30 cellular contexts compared by ENCODE assay signal in the genomic region with DNA sequence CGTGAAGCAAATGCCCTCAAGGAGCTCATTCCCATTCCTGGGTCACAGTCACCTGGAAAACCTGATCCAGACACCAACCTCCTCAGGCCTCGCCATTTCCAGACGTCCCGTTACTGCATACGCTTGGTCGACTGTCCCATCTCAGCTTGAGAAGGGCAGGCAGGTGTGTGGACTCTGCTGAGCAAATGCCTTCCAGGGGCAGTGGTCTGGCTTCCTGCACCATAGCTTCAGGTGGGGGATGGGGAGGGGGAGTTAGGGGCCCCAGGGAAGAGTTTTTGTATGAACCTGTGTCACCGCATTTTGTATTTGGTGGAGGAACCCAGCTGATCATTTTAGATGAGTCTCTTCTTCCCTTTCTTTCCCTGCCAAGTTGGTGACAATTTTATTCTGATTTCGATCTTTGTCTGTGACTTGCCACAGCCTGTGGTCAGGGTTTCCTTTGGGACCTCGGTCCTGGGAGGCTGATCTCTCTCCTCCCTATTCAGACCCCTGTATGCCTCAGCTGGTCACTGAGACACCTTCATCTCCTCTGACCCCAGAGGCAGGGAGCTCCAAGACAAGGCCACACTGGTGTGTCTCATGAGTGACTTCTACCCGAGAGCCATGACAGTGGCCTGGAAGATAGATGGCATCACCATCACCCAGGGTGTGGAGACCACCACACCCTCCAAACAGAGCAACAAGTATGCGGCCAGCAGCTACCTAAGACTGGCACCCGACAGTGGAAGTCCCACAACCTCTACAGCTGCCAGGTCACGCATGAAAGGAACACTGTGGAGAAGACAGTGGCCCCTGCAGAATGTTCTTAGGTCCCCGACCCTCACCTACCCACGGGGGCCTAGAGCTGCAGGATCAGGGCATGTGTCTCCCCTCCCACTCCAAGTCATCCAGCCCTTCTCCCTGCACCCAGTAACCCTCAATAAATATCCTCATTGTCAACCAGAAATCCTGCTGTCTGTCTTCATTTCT. TPM values are rescaled to one million over a fixed set of nuclear protein-coding genes. Genes with fewer than 3 reads are reported as not detected.
"Had no signal": no experiment of that assay in that cellular context is flagged by ENCODE, and none has a peak within 500 bp of the region (broad histone marks: within the 10 kb centered on the region; RNA-seq: fewer than 3 reads in every experiment).

No MANE protein-coding gene starts in this region.

- H3K4me3 Mint-ChIP-seq: activated CD4-positive, alpha-beta T cell treated with anti-CD3 and anti-CD28 coated beads, Interleukin-2, amount 10 ng/mL, durations not matched to agents 7 days and 5 days; activated CD8-positive, alpha-beta T cell treated with anti-CD3 and anti-CD28 coated beads for 36 hours; activated T-cell treated with anti-CD3 and anti-CD28 coated beads, Interleukin-2, amount 50 U/mL, for 24 hours; activated T-helper 17 cell treated with anti-CD3 and anti-CD28 coated beads, Interleukin-2, amount 50 U/mL, for 72 hours; mesothelial cell of epicardium; natural killer cell treated with Interleukin-12 subunit alpha and Interleukin-12 subunit beta and Interleukin-15 and Interleukin-18, amount 100 ng/mL, for 72 hours; type B pancreatic cell had no signal

- H3K79me2 ChIP-seq: parathyroid adenoma had no signal

- H3K4me1 Mint-ChIP-seq: activated CD4-positive, alpha-beta T cell treated with anti-CD3 and anti-CD28 coated beads, Interleukin-2, amount 10 ng/mL, durations not matched to agents 7 days and 5 days; activated T-helper 17 cell treated with anti-CD3 and anti-CD28 coated beads, Interleukin-2, amount 50 U/mL, for 72 hours; mesothelial cell of epicardium had no signal

- H3K9me3 ChIP-seq: ascending aorta, gastrocnemius medialis, left ventricle myocardium inferior, neutrophil, thoracic aorta, vagina had no signal

- H3K27ac Mint-ChIP-seq: activated CD4-positive, alpha-beta T cell treated with anti-CD3 and anti-CD28 coated beads, Interleukin-2, amount 10 ng/mL, durations not matched to agents 7 days and 5 days; activated CD8-positive, alpha-beta T cell treated with anti-CD3 and anti-CD28 coated beads for 36 hours; activated naive CD4-positive, alpha-beta T cell treated with anti-CD3 and anti-CD28 coated beads, Interleukin-2, amount 50 U/mL, for 72 hours; activated T-cell treated with anti-CD3 and anti-CD28 coated beads, Interleukin-2, amount 50 U/mL, for 24 hours; activated T-helper 17 cell treated with anti-CD3 and anti-CD28 coated beads, Interleukin-2, amount 50 U/mL, for 72 hours; mesothelial cell of epicardium; natural killer cell treated with Interleukin-12 subunit alpha and Interleukin-12 subunit beta and Interleukin-15 and Interleukin-18, amount 100 ng/mL, for 72 hours; type B pancreatic cell had no signal

- H3K27ac ChIP-seq: ascending aorta, brain microvascular endothelial cell, gastrocnemius medialis, left ventricle myocardium inferior, neutrophil, parathyroid adenoma, thoracic aorta, vagina, VCaP had no signal

- H3K36me3 Mint-ChIP-seq: activated naive CD4-positive, alpha-beta T cell treated with anti-CD3 and anti-CD28 coated beads, Interleukin-2, amount 50 U/mL, for 72 hours; mesothelial cell of epicardium; natural killer cell treated with Interleukin-12 subunit alpha and Interleukin-12 subunit beta and Interleukin-15 and Interleukin-18, amount 100 ng/mL, for 72 hours; type B pancreatic cell had no signal

- H2AFZ ChIP-seq: parathyroid adenoma had no signal

- ATAC-seq: activated CD8-positive, alpha-beta T cell treated with anti-CD3 and anti-CD28 coated beads for 36 hours; activated naive CD4-positive, alpha-beta T cell treated with anti-CD3 and anti-CD28 coated beads, Interleukin-2, amount 50 U/mL, for 72 hours; activated T-helper 17 cell treated with anti-CD3 and anti-CD28 coated beads, Interleukin-2, amount 50 U/mL, for 72 hours; esophagus mucosa; gastrocnemius medialis; natural killer cell treated with Interleukin-12 subunit alpha and Interleukin-12 subunit beta and Interleukin-15 and Interleukin-18, amount 100 ng/mL, for 72 hours; sciatic nerve had no signal

- DNase-seq: activated CD4-positive, alpha-beta T cell treated with anti-CD3 and anti-CD28 coated beads, Interleukin-2, amount 10 ng/mL, durations not matched to agents 7 days and 5 days; activated CD4-positive, CD25-positive, alpha-beta regulatory T cell treated with anti-CD3 and anti-CD28 coated beads, Interleukin-2, amount 50 U/mL, for 72 hours; activated CD8-positive, alpha-beta memory T cell treated with anti-CD3 and anti-CD28 coated beads, Interleukin-2, amount 50 U/mL, for 4 hours; activated CD8-positive, alpha-beta T cell treated with anti-CD3 and anti-CD28 coated beads for 36 hours; activated T-cell treated with anti-CD3 and anti-CD28 coated beads, Interleukin-2, amount 50 U/mL, for 24 hours; brain microvascular endothelial cell; caudate nucleus; dermis blood vessel endothelial cell; effector memory CD4-positive, alpha-beta T cell; gastrocnemius medialis; hippocampal formation; left ventricle myocardium inferior; small intestine; stimulated activated CD4-positive, alpha-beta T cell treated with anti-CD3 and anti-CD28 coated beads, Interleukin-15, amount 100 ng/mL, for 24 hours; stimulated activated naive CD4-positive, alpha-beta T cell had no signal

- H3K36me3 ChIP-seq: ascending aorta, brain microvascular endothelial cell, gastrocnemius medialis, left ventricle myocardium inferior, neutrophil, thoracic aorta, vagina had no signal

- H3K9ac ChIP-seq: parathyroid adenoma had no signal

- H3K27me3 Mint-ChIP-seq: activated CD8-positive, alpha-beta T cell treated with anti-CD3 and anti-CD28 coated beads for 36 hours; activated T-cell treated with anti-CD3 and anti-CD28 coated beads, Interleukin-2, amount 50 U/mL, for 24 hours had no signal

- H3K27me3 ChIP-seq: ascending aorta, gastrocnemius medialis, vagina had no signal

- H3K4me3 ChIP-seq: ascending aorta, gastrocnemius medialis, left ventricle myocardium inferior, thoracic aorta, vagina had no signal

- H3K4me1 ChIP-seq: ascending aorta, gastrocnemius medialis, left ventricle myocardium inferior, parathyroid adenoma, vagina had no signal

- H3K9me3 Mint-ChIP-seq: activated CD4-positive, alpha-beta T cell treated with anti-CD3 and anti-CD28 coated beads, Interleukin-2, amount 10 ng/mL, durations not matched to agents 7 days and 5 days; activated CD8-positive, alpha-beta T cell treated with anti-CD3 and anti-CD28 coated beads for 36 hours; activated naive CD4-positive, alpha-beta T cell treated with anti-CD3 and anti-CD28 coated beads, Interleukin-2, amount 50 U/mL, for 72 hours; activated T-cell treated with anti-CD3 and anti-CD28 coated beads, Interleukin-2, amount 50 U/mL, for 24 hours; activated T-helper 17 cell treated with anti-CD3 and anti-CD28 coated beads, Interleukin-2, amount 50 U/mL, for 72 hours; mesothelial cell of epicardium; natural killer cell treated with Interleukin-12 subunit alpha and Interleukin-12 subunit beta and Interleukin-15 and Interleukin-18, amount 100 ng/mL, for 72 hours; type B pancreatic cell had no signal

RNA-seq across cellular contexts. Expression of a gene that starts 22.9 kb away (rescaled TPM):
- total RNA-seq: activated CD4-positive, alpha-beta T cell treated with anti-CD3 and anti-CD28 coated beads, Interleukin-2, amount 10 ng/mL, durations not matched to agents 7 days and 5 days; activated CD8-positive, alpha-beta T cell treated with anti-CD3 and anti-CD28 coated beads for 36 hours; activated naive CD4-positive, alpha-beta T cell treated with anti-CD3 and anti-CD28 coated beads, Interleukin-2, amount 50 U/mL, for 72 hours; activated T-helper 17 cell treated with anti-CD3 and anti-CD28 coated beads, Interleukin-2, amount 50 U/mL, for 72 hours; dermis blood vessel endothelial cell; lung microvascular endothelial cell; mesothelial cell of epicardium; T-helper 2 cell treated with Interferon-gamma antibody and Interleukin-4, amounts not matched to agents 100 ng/mL and 5 ng/mL, for 36 hours had no signal
